In the genomic region with DNA sequence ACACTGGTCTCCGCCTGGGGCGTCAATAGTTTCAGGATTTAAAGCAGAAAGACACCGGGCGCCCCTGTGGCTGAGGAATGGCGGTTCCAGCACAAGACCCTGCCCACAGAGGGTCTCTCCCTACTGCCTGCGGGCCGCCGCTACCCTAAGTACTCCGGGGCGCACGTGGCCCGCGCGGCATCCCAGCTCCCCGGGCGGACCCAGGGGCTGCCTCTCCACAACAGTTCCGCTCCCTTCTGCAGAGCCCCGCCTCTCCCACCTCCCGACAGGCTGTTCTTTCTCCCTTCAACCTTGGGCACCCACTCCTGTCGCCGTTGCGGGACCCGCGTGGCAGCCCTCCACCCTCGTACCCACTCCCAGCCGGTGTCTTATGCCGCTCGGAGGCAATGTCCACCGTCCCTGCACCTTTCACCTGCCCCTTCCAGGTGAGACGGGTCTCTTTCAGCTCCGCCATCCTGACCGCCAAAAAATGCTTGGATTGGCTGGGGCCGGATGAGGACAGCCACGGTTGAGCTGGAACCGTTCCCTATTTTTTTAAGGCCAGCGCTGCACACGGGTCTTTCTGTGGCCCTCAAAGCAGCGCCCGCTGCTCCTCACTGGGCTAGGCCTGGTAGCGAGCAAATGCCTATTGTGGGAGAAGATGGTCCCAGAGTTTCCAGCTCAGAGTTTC, we compare ENCODE assay signal across 18 cellular contexts. TPM values are rescaled to one million over a fixed set of nuclear protein-coding genes. Genes with fewer than 3 reads are reported as not detected.
DNase-seq lines count a peak whose midpoint lies in the region; ATAC-seq and TF ChIP-seq lines count a peak whose summit lies in the region.
"Had no signal": no experiment of that assay in that cellular context is flagged by ENCODE, and none has a peak within 500 bp of the region (broad histone marks: within the 10 kb centered on the region; RNA-seq: fewer than 3 reads in every experiment).

No MANE protein-coding gene starts in this region.

- peak overlapping the region; percentile 41 to 47 for H3K4me3 Mint-ChIP-seq in stimulated activated naive CD8-positive, alpha-beta T cell treated with anti-CD3 and anti-CD28 coated beads, Interleukin-15, amount 100 ng/mL, for 72 hours
- peak overlapping the region; percentile 62 for H3K4me3 Mint-ChIP-seq in dendritic cell treated with granulocyte-macrophage colony-stimulating factor and Interleukin-4, amounts not matched to agents 40 ng/mL and 50 ng/mL, for 4 days
- H3K4me3 Mint-ChIP-seq in type B pancreatic cell (peak overlapping the region; percentile 31), natural killer cell (no peak overlapping the region)
- H3K4me3 Mint-ChIP-seq: activated CD4-positive, alpha-beta memory T cell treated with anti-CD3 and anti-CD28 coated beads for 36 hours; T-helper 2 cell treated with Interferon-gamma antibody and Interleukin-4, amounts not matched to agents 5 μg/mL and 100 μg/mL, for 36 hours had no signal

- H3K9me3 Mint-ChIP-seq in stimulated activated naive CD8-positive, alpha-beta T cell treated with anti-CD3 and anti-CD28 coated beads, Interleukin-15, amount 100 ng/mL, for 72 hours, result no peaks in the 10 kb centered on the region
- no peaks in the 10 kb centered on the region for H3K9me3 Mint-ChIP-seq in dendritic cell treated with granulocyte-macrophage colony-stimulating factor and Interleukin-4, amounts not matched to agents 40 ng/mL and 50 ng/mL, for 4 days
- no peaks in the 10 kb centered on the region for H3K9me3 Mint-ChIP-seq in type B pancreatic cell
- H3K9me3 Mint-ChIP-seq in natural killer cell, result no peaks in the 10 kb centered on the region
- H3K9me3 Mint-ChIP-seq: activated CD4-positive, alpha-beta memory T cell treated with anti-CD3 and anti-CD28 coated beads for 36 hours; activated T-helper 17 cell treated with anti-CD3 and anti-CD28 coated beads, Interleukin-2, amount 50 U/mL, for 72 hours; T-helper 2 cell treated with Interferon-gamma antibody and Interleukin-4, amounts not matched to agents 5 μg/mL and 100 μg/mL, for 36 hours had no signal

- intact Hi-C loops in dendritic cell treated with granulocyte-macrophage colony-stimulating factor and Interleukin-4, amounts not matched to agents 40 ng/mL and 50 ng/mL, for 4 days (cut with micrococcal nuclease), result loop anchor here (5.0 kb wide), 1 partner anchor 99 kb away; the partner anchor contains the start of gene GOT1
- intact Hi-C loops in natural killer cell (cut with micrococcal nuclease), result no loop called here

- no peak for DNase-seq in stimulated activated naive CD8-positive, alpha-beta T cell treated with anti-CD3 and anti-CD28 coated beads, Interleukin-15, amount 100 ng/mL, for 72 hours
- DNase-seq in stimulated activated naive CD8-positive, alpha-beta T cell treated with anti-CD3 and anti-CD28 coated beads, Interleukin-15, Interleukin-2, amounts not matched to agents 100 U/mL and 50 U/mL, for 24 hours, result no peak
- DNase-seq in type B pancreatic cell (ENCODE audit: extremely low spot score, unreplicated experiment) (no peak), brain microvascular endothelial cell (no peak), natural killer cell (no peak)
- DNase-seq in activated effector memory CD4-positive, alpha-beta T cell treated with Interleukin-2 at 50 U/mL for 16 hours, result no peak
- DNase-seq: activated CD4-positive, alpha-beta memory T cell treated with anti-CD3 and anti-CD28 coated beads for 36 hours; DMS79 treated with DMSO at 0.1 percent for 48 hours; heart left ventricle; NCI-H1694 had no signal

- H3K36me3 ChIP-seq in mucosa of rectum (ENCODE audit: control insufficient read depth in 2 of 2, insufficient read depth in 2 of 2, low read length in 2 of 2), result no peaks in the 10 kb centered on the region
- H3K36me3 ChIP-seq in brain microvascular endothelial cell (replicated peaks), result no peaks in the 10 kb centered on the region
- H3K36me3 ChIP-seq: heart left ventricle, prostate gland had no signal

- no peak for TF ChIP-seq CTCF in type B pancreatic cell (conservative IDR thresholded peaks at IDR 0.05)
- no peak for TF ChIP-seq CTCF in brain microvascular endothelial cell (IDR thresholded peaks at IDR 0.05; ENCODE audit: low read depth, low read length, missing control alignments)
- no peak for TF ChIP-seq CTCF in natural killer cell (IDR thresholded peaks at IDR 0.05)

- H3K27ac ChIP-seq in mucosa of rectum (ENCODE audit: low read depth in 2 of 2, low read length in 2 of 2), result peak overlapping the region; percentile 81 to 82
- H3K27ac ChIP-seq in brain microvascular endothelial cell, result no peak overlapping the region
- H3K27ac ChIP-seq: epithelial cell of prostate, prostate gland had no signal

- peak overlapping the region; percentile 62 to 63 for H3K9ac ChIP-seq in mucosa of rectum (ENCODE audit: low read depth in 1 of 2, low read length in 2 of 2)

- peaks cover 81 to 89% of the 10 kb centered on the region in 2 donors for H3K27me3 ChIP-seq in mucosa of rectum (ENCODE audit: control insufficient read depth in 2 of 2, insufficient read depth in 2 of 2, low read length in 2 of 2)
- peaks cover 100% of the 10 kb centered on the region for H3K27me3 ChIP-seq in brain microvascular endothelial cell (replicated peaks)

- no peak for ATAC-seq in stimulated activated naive CD8-positive, alpha-beta T cell treated with anti-CD3 and anti-CD28 coated beads, Interleukin-15, amount 100 ng/mL, for 72 hours
- ATAC-seq in stimulated activated naive CD8-positive, alpha-beta T cell treated with anti-CD3 and anti-CD28 coated beads, Interleukin-15, Interleukin-2, amounts not matched to agents 100 U/mL and 50 U/mL, for 24 hours, result no peak
- ATAC-seq in natural killer cell, result no peak
- ATAC-seq: activated T-helper 17 cell treated with anti-CD3 and anti-CD28 coated beads, Interleukin-2, amount 50 U/mL, for 72 hours; heart left ventricle had no signal

- H3K36me3 Mint-ChIP-seq in dendritic cell treated with granulocyte-macrophage colony-stimulating factor and Interleukin-4, amounts not matched to agents 40 ng/mL and 50 ng/mL, for 4 days (ENCODE audit: low read depth), result no peaks in the 10 kb centered on the region
- H3K36me3 Mint-ChIP-seq in type B pancreatic cell, result peaks cover 4% of the 10 kb centered on the region
- H3K36me3 Mint-ChIP-seq in natural killer cell, result no peaks in the 10 kb centered on the region
- H3K36me3 Mint-ChIP-seq: activated CD4-positive, alpha-beta memory T cell treated with anti-CD3 and anti-CD28 coated beads for 36 hours had no signal

- H3K4me3 ChIP-seq in mucosa of rectum (ENCODE audit: low read length in 2 of 2), result peak overlapping the region; percentile 61 to 79
- H3K4me3 ChIP-seq in brain microvascular endothelial cell (ENCODE audit: low read depth, low read length), result no peak overlapping the region
- H3K4me3 ChIP-seq: prostate gland had no signal

- H3K27me3 Mint-ChIP-seq in stimulated activated naive CD8-positive, alpha-beta T cell treated with anti-CD3 and anti-CD28 coated beads, Interleukin-15, amount 100 ng/mL, for 72 hours, result peaks cover 100% of the 10 kb centered on the region
- H3K27me3 Mint-ChIP-seq in dendritic cell treated with granulocyte-macrophage colony-stimulating factor and Interleukin-4, amounts not matched to agents 40 ng/mL and 50 ng/mL, for 4 days, result peaks cover 97% of the 10 kb centered on the region
- peaks cover 96% of the 10 kb centered on the region for H3K27me3 Mint-ChIP-seq in type B pancreatic cell
- H3K27me3 Mint-ChIP-seq in natural killer cell (ENCODE audit: low read depth in 2 of 2), result peaks cover 75 to 77% of the 10 kb centered on the region in 2 donors

- peaks cover 74% of the 10 kb centered on the region for H3K4me1 Mint-ChIP-seq in stimulated activated naive CD8-positive, alpha-beta T cell treated with anti-CD3 and anti-CD28 coated beads, Interleukin-15, amount 100 ng/mL, for 72 hours
- H3K4me1 Mint-ChIP-seq in dendritic cell treated with granulocyte-macrophage colony-stimulating factor and Interleukin-4, amounts not matched to agents 40 ng/mL and 50 ng/mL, for 4 days (ENCODE audit: low read depth), result peaks cover 67% of the 10 kb centered on the region
- H3K4me1 Mint-ChIP-seq in type B pancreatic cell (ENCODE audit: unreplicated experiment), result peaks cover 9% of the 10 kb centered on the region
- H3K4me1 Mint-ChIP-seq in natural killer cell, result peaks cover 36 to 44% of the 10 kb centered on the region in 2 donors

- H3K4me1 ChIP-seq in mucosa of rectum (ENCODE audit: control insufficient read depth in 2 of 2, insufficient read depth in 2 of 2, low read length in 2 of 2), result peaks cover 11 to 20% of the 10 kb centered on the region in 2 donors

- no peak overlapping the region for H3K27ac Mint-ChIP-seq in stimulated activated naive CD8-positive, alpha-beta T cell treated with anti-CD3 and anti-CD28 coated beads, Interleukin-15, amount 100 ng/mL, for 72 hours
- H3K27ac Mint-ChIP-seq in dendritic cell treated with granulocyte-macrophage colony-stimulating factor and Interleukin-4, amounts not matched to agents 40 ng/mL and 50 ng/mL, for 4 days, result peak overlapping the region; percentile 46
- H3K27ac Mint-ChIP-seq in type B pancreatic cell (no peak overlapping the region), natural killer cell (no peak overlapping the region)
- H3K27ac Mint-ChIP-seq: activated CD4-positive, alpha-beta memory T cell treated with anti-CD3 and anti-CD28 coated beads for 36 hours; activated T-helper 17 cell treated with anti-CD3 and anti-CD28 coated beads, Interleukin-2, amount 50 U/mL, for 72 hours had no signal

- in situ Hi-C loops in brain microvascular endothelial cell (cut with HindIII; ENCODE audit: low pct_ligation_motif_present, low sequenced_read_pairs), result no loop called here

- no peaks in the 10 kb centered on the region for H3K9me3 ChIP-seq in mucosa of rectum (ENCODE audit: control insufficient read depth in 2 of 2, low read length in 2 of 2)
- H3K9me3 ChIP-seq: heart left ventricle, prostate gland had no signal

RNA-seq across cellular contexts. Expression of gene NKX2-3, which starts 1.6 kb away (rescaled TPM):
- total RNA-seq in type B pancreatic cell (ENCODE audit: low replicate concordance) (not detected in 2 replicates), natural killer cell (not detected)
- total RNA-seq: activated CD4-positive, alpha-beta memory T cell treated with anti-CD3 and anti-CD28 coated beads for 36 hours; activated T-helper 17 cell treated with anti-CD3 and anti-CD28 coated beads, Interleukin-2, amount 50 U/mL, for 72 hours; cardiac septum; heart left ventricle; lung microvascular endothelial cell; prostate gland had no signal
